In genomic region chr19:4811328-4812131, GRCh38 we compare ENCODE assay signal across 8 cellular contexts. TPM values are rescaled to one million over a fixed set of nuclear protein-coding genes. Genes with fewer than 3 reads are reported as not detected.
A peak's percentile ranks its signal among the peaks of the same experiment; 100 is the strongest.
DNase-seq lines count a peak whose midpoint lies in the region; ATAC-seq, FAIRE-seq and TF ChIP-seq lines count a peak whose summit lies in the region.

No MANE protein-coding gene starts in this region.

- H3K27ac Mint-ChIP-seq in CD8-positive, alpha-beta memory T cell, result no peak overlapping the region
- peak overlapping the region; percentile 74 for H3K27ac Mint-ChIP-seq in type B pancreatic cell

- no peaks in the 10 kb centered on the region for H3K27me3 Mint-ChIP-seq in CD8-positive, alpha-beta memory T cell
- H3K27me3 Mint-ChIP-seq in type B pancreatic cell, result no peaks in the 10 kb centered on the region

- H3K4me3 Mint-ChIP-seq in CD8-positive, alpha-beta memory T cell, result no peak overlapping the region
- H3K4me3 Mint-ChIP-seq in type B pancreatic cell, result no peak overlapping the region

- H3K27me3 ChIP-seq in CD8-positive, alpha-beta memory T cell (ENCODE audit: insufficient read depth, low read length, poor library complexity, severe bottlenecking), result no peaks in the 10 kb centered on the region
- H3K27me3 ChIP-seq in pancreas, result no peaks in the 10 kb centered on the region

- intact Hi-C loops in pancreas (cut with DNase I), result loop anchor here in 2 of 3 donors (5.0 to 10.0 kb wide), 4 partner anchors 41 to 223 kb away; no protein-coding TSS in a partner anchor

- CTCF ChIA-PET in CD8-positive, alpha-beta memory T cell (lab: Charles Lee), result interaction anchor here (1.0 to 7.3 kb wide), 10 partner anchors 11 to 222 kb away, joined by 3 to 205 read pairs (median 19); partner anchors contain the start of genes PLIN3 and TICAM1

- no peak overlapping the region for H3K27ac ChIP-seq in CD8-positive, alpha-beta memory T cell (ENCODE audit: low read depth, low read length)
- H3K27ac ChIP-seq in pancreas, result no peak overlapping the region

- POLR2A ChIA-PET in CD8-positive, alpha-beta memory T cell (lab: Charles Lee), result no interaction called here

- H3K9me3 Mint-ChIP-seq in CD8-positive, alpha-beta memory T cell, result no peaks in the 10 kb centered on the region
- peaks cover 5% of the 10 kb centered on the region for H3K9me3 Mint-ChIP-seq in type B pancreatic cell

- DNase-seq in CD8-positive, alpha-beta memory T cell, result peak; percentile 70 to 89 (median 84)
- DNase-seq in SHP77 treated with DMSO at 0.1 percent for 48 hours (lab: John Stamatoyannopoulos, UW) (peak; percentile 25), foreskin melanocyte (peak; percentile 61), pancreas (peak; percentile 69 to 99 (median 87)), type B pancreatic cell (ENCODE audit: extremely low spot score, unreplicated experiment) (peak; percentile 88)
- DNase-seq in activated effector memory CD4-positive, alpha-beta T cell treated with anti-CD3 and anti-CD28 coated beads, Interleukin-2, amount 50 U/mL, for 16 hours, result peak; percentile 96

- H3K9me3 ChIP-seq in CD8-positive, alpha-beta memory T cell (ENCODE audit: low read length), result no peaks in the 10 kb centered on the region
- H3K9me3 ChIP-seq in pancreas, result no peaks in the 10 kb centered on the region

- H3K36me3 ChIP-seq in CD8-positive, alpha-beta memory T cell (ENCODE audit: insufficient read depth, low read length), result no peaks in the 10 kb centered on the region
- H3K36me3 ChIP-seq in pancreas, result peaks cover 0 to under 1% (median 0%) of the 10 kb centered on the region in 3 donors

- 58 to 62% methylated on average over 11 to 12 of the region's 12 CpGs for WGBS in pancreas, 2 donors

- ATAC-seq in HG02981 (IDR thresholded peaks at IDR 0.05; ENCODE audit: unreplicated experiment) (peak; percentile 50), pancreas (peak; percentile 53 to 72 (median 64)), HG03378 (IDR thresholded peaks at IDR 0.05; ENCODE audit: unreplicated experiment) (no peak)

- TF ChIP-seq CTCF in pancreas (IDR thresholded peaks at IDR 0.05) (peak; percentile 79 to 89 (median 85)), type B pancreatic cell (conservative IDR thresholded peaks at IDR 0.05) (peak; percentile 87)

- no peak for FAIRE-seq in pancreas (lab: Jason Lieb, UNC)

- peaks cover 13 to 22% (median 17%) of the 10 kb centered on the region in 3 donors for H3K4me1 Mint-ChIP-seq in CD8-positive, alpha-beta memory T cell
- peaks cover 16% of the 10 kb centered on the region for H3K4me1 Mint-ChIP-seq in type B pancreatic cell (ENCODE audit: unreplicated experiment)

- H3K4me1 ChIP-seq in CD8-positive, alpha-beta memory T cell (ENCODE audit: insufficient read depth, low read length), result peaks cover 10% of the 10 kb centered on the region
- peaks cover 0 to 9% (median 0%) of the 10 kb centered on the region in 3 donors for H3K4me1 ChIP-seq in pancreas

- H3K4me3 ChIP-seq in CD8-positive, alpha-beta memory T cell (ENCODE audit: low read length), result no peak overlapping the region
- H3K4me3 ChIP-seq in pancreas, result no peak overlapping the region

- peaks cover 0 to 3% (median 0%) of the 10 kb centered on the region in 3 donors for H3K36me3 Mint-ChIP-seq in CD8-positive, alpha-beta memory T cell
- H3K36me3 Mint-ChIP-seq in type B pancreatic cell, result peaks cover 8% of the 10 kb centered on the region

RNA-seq across cellular contexts. Expression of gene TICAM1, which starts 20.0 kb away (rescaled TPM):
- 10 to 100 TPM; 24.4 to 26.5 TPM for total RNA-seq in CD8-positive, alpha-beta memory T cell
- polyA plus RNA-seq in CD8-positive, alpha-beta memory T cell, result 13.8 TPM
- total RNA-seq in pancreas (10 to 100 TPM in 1 of 6 donors, 1 to 10 TPM in 5; 4.9 to 14.1 (median 6.4) TPM), type B pancreatic cell (ENCODE audit: low replicate concordance) (8.3 and 20.5 TPM in 2 replicates)
- polyA plus RNA-seq in pancreas, result 10 to 100 TPM; 10.7 to 13.9 TPM

RNA-seq across cellular contexts. Expression of gene FEM1A, which starts 20.0 kb away (rescaled TPM):
- 10 to 100 TPM; 25.5 to 26.0 TPM for total RNA-seq in CD8-positive, alpha-beta memory T cell
- 4.3 TPM for polyA plus RNA-seq in CD8-positive, alpha-beta memory T cell
- 1 to 10 TPM; 5.4 to 9.2 (median 6.5) TPM for total RNA-seq in pancreas
- 1 to 10 TPM; 3.3 to 4.6 TPM for polyA plus RNA-seq in pancreas
- 13.3 and 13.7 TPM in 2 replicates for total RNA-seq in type B pancreatic cell (ENCODE audit: low replicate concordance)

RNA-seq across cellular contexts. Expression of gene PLIN3, which starts 55.9 kb away (rescaled TPM):
- 10 to 100 TPM; 12.3 to 15.4 TPM for total RNA-seq in CD8-positive, alpha-beta memory T cell
- polyA plus RNA-seq in CD8-positive, alpha-beta memory T cell, result 21.6 TPM
- 10 to 100 TPM in 5 of 6 donors, 1 to 10 TPM in 1; 9.3 to 27.5 (median 13.0) TPM for total RNA-seq in pancreas
- polyA plus RNA-seq in pancreas, result 10 to 100 TPM in 1 of 2 donors, 1 to 10 TPM in 1; 9.6 to 34.2 TPM
- total RNA-seq in type B pancreatic cell (ENCODE audit: low replicate concordance), result 53.9 and 77.4 TPM in 2 replicates

Comparison
In these comparisons a context has a peak if more than half of its experiments do, and no peak if none do; other contexts are left out.
1. DNase-seq: peak in every context shown above with its lines; median percentile 96 in activated effector memory CD4-positive, alpha-beta T cell treated with anti-CD3 and anti-CD28 coated beads, Interleukin-2, amount 50 U/mL, for 16 hours; 88 in type B pancreatic cell; 87 in pancreas; 84 in CD8-positive, alpha-beta memory T cell; 61 in foreskin melanocyte; 25 in SHP77 treated with DMSO at 0.1 percent for 48 hours.